17 cellular contexts compared by ENCODE assay signal in the genomic region with DNA sequence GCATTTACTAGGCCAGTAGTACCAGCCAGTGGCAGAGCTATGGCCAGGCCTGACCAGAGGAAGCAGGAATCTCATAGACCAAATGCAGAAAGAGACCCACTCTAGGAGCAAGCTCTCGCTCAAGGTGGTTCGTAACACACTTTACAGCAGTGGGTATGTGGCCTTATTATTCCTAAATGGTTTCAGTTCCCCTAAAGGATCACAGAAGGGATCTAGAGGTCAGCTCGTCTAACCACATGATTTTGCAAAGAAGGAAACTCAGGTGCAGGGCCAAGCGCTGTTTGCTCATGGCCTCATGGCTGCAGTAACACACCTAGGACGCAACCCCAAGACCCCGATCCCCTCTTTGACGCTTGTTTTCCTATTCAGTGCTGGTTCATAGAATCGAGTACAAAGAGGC.
DNase-seq lines count a peak whose midpoint lies in the region; ATAC-seq and TF ChIP-seq lines count a peak whose summit lies in the region.
"Had no signal": no experiment of that assay in that cellular context is flagged by ENCODE, and none has a peak within 500 bp of the region (broad histone marks: within the 10 kb centered on the region; RNA-seq: fewer than 3 reads in every experiment).

No MANE protein-coding gene starts in this region.

- no peak overlapping the region for H4K8ac ChIP-seq in neuronal stem cell (ENCODE audit: low read depth, low read length)

- H3K4me1 ChIP-seq in neuronal stem cell (ENCODE audit: control insufficient read depth in 2 of 2, insufficient read depth in 1 of 2, low read depth in 1 of 2, low read length in 2 of 2), result peaks cover 4 to 10% of the 10 kb centered on the region in 2 donors
- H3K4me1 ChIP-seq: left ventricle myocardium inferior, Peyer's patch had no signal

- no peaks in the 10 kb centered on the region for H3K79me2 ChIP-seq in SU-DHL-6 (ENCODE audit: insufficient read depth, low read length)

- no peak overlapping the region for H2AK5ac ChIP-seq in neuronal stem cell (ENCODE audit: low read depth, low read length)

- H3K4me1 Mint-ChIP-seq in IgD-negative memory B cell, result peaks cover 18 to 30% (median 23%) of the 10 kb centered on the region in 3 donors

- no peak overlapping the region for H2BK120ac ChIP-seq in neuronal stem cell (ENCODE audit: low read depth, low read length)

- H3K36me3 Mint-ChIP-seq in IgD-negative memory B cell, result peaks cover 2% of the 10 kb centered on the region

- H3K9ac ChIP-seq in SU-DHL-6 (ENCODE audit: low read length) (no peak overlapping the region), neuronal stem cell (ENCODE audit: low read depth, low read length, poor library complexity) (no peak overlapping the region)

- H3K27me3 ChIP-seq in SU-DHL-6 (ENCODE audit: low read length) (no peaks in the 10 kb centered on the region), neuronal stem cell (ENCODE audit: control insufficient read depth in 3 of 3, insufficient read depth in 3 of 3, low read depth in 1 of 3, low read length in 3 of 3) (no peaks in the 10 kb centered on the region)
- H3K27me3 ChIP-seq: dorsolateral prefrontal cortex, Peyer's patch had no signal

- H4K91ac ChIP-seq in neuronal stem cell (ENCODE audit: low read depth, low read length, poor library complexity), result no peak overlapping the region

- no peaks in the 10 kb centered on the region for H3K9me2 ChIP-seq in SU-DHL-6 (replicated peaks; ENCODE audit: insufficient read depth, low read length)

- H2AFZ ChIP-seq in SU-DHL-6 (ENCODE audit: low read depth, low read length, severe bottlenecking), result no peak overlapping the region
- H2AFZ ChIP-seq in neuronal stem cell (ENCODE audit: low read length), result peak overlapping the region; percentile 0

- ATAC-seq in GM18511 (IDR thresholded peaks at IDR 0.05; ENCODE audit: unreplicated experiment) (peak; percentile 65), HG03378 (IDR thresholded peaks at IDR 0.05; ENCODE audit: unreplicated experiment) (no peak)
- ATAC-seq: sciatic nerve had no signal

- no peak overlapping the region for H3K18ac ChIP-seq in neuronal stem cell (ENCODE audit: low read length)

- H3K4me3 ChIP-seq in SU-DHL-6 (ENCODE audit: insufficient read depth, low read length, poor library complexity, severe bottlenecking) (no peak overlapping the region), neuronal stem cell (ENCODE audit: low read length in 2 of 2) (no peak overlapping the region)
- H3K4me3 ChIP-seq: dorsolateral prefrontal cortex, left ventricle myocardium inferior, Peyer's patch had no signal

- no peaks in the 10 kb centered on the region for H4K20me1 ChIP-seq in SU-DHL-6 (ENCODE audit: low read depth, low read length)

- no CpG with 5 or more reads among the region's 8 CpGs for WGBS in neuronal stem cell (ENCODE audit: extremely low coverage in 2 of 2, insufficient read length in 2 of 2, insufficient replicate concordance in 1 of 2), 2 donors

- peak overlapping the region; percentile 77 to 93 (median 87) for H3K27ac Mint-ChIP-seq in IgD-negative memory B cell
- H3K27ac Mint-ChIP-seq: T-helper 2 cell treated with Interferon-gamma antibody and Interleukin-4, amounts not matched to agents 5 μg/mL and 100 μg/mL, for 36 hours had no signal

- H3K27ac ChIP-seq in SU-DHL-6 (ENCODE audit: low read depth, low read length), result peak overlapping the region; percentile 37
- no peak overlapping the region for H3K27ac ChIP-seq in neuronal stem cell (replicated peaks; ENCODE audit: low read length)
- H3K27ac ChIP-seq: C4-2B, left ventricle myocardium inferior had no signal

- no peak for TF ChIP-seq CTCF in SU-DHL-6 (IDR thresholded peaks at IDR 0.05; ENCODE audit: insufficient read depth, low read length, poor library complexity, severe bottlenecking)

- H3K36me3 ChIP-seq in SU-DHL-6 (ENCODE audit: low read length) (peaks cover 11% of the 10 kb centered on the region; the same call in 1 of the 2 replicates), neuronal stem cell (replicated peaks in 1 of 2; ENCODE audit: control insufficient read depth in 2 of 2, insufficient read depth in 2 of 2, low read length in 2 of 2) (no peaks in the 10 kb centered on the region)

- H3K9me3 ChIP-seq in SU-DHL-6 (ENCODE audit: insufficient read depth, low read length) (no peaks in the 10 kb centered on the region), neuronal stem cell (replicated peaks in 1 of 2; ENCODE audit: control insufficient read depth in 2 of 2, insufficient read depth in 1 of 2, low read depth in 1 of 2, low read length in 2 of 2) (peaks cover 0 to 1% of the 10 kb centered on the region in 2 donors)
- H3K9me3 ChIP-seq: left ventricle myocardium inferior, Peyer's patch had no signal

- H2BK15ac ChIP-seq in neuronal stem cell (ENCODE audit: low read length), result no peak overlapping the region

- no peaks in the 10 kb centered on the region for H3K79me1 ChIP-seq in neuronal stem cell (ENCODE audit: low read depth, low read length)

- H3K14ac ChIP-seq in neuronal stem cell (ENCODE audit: low read length), result no peak overlapping the region

- no peak overlapping the region for H2BK5ac ChIP-seq in neuronal stem cell (ENCODE audit: low read length)

- no peak overlapping the region for H2BK12ac ChIP-seq in neuronal stem cell (ENCODE audit: low read length)

- no peaks in the 10 kb centered on the region for H3K9me3 Mint-ChIP-seq in IgD-negative memory B cell
- H3K9me3 Mint-ChIP-seq: T-helper 2 cell treated with Interferon-gamma antibody and Interleukin-4, amounts not matched to agents 5 μg/mL and 100 μg/mL, for 36 hours had no signal

- no peak for DNase-seq in neuronal stem cell (ENCODE audit: low spot score)
- DNase-seq in LoVo (ENCODE audit: low spot score), result no peak
- no peak for DNase-seq in NK-92 treated with Interleukin-12 subunit alpha and Interleukin-12 subunit beta, amount 100 ng/mL, for 24 hours (lab: John Stamatoyannopoulos, UW)
- DNase-seq: activated CD4-positive, alpha-beta T cell treated with anti-CD3 and anti-CD28 coated beads, Interleukin-2, amount 50 U/mL, for 1 hour; aorta; dorsolateral prefrontal cortex; H7; left ventricle myocardium inferior; stimulated activated CD4-positive, alpha-beta T cell treated with anti-CD3 and anti-CD28 coated beads, Interleukin-4, amount 100 ng/mL, for 24 hours had no signal

- H3K4ac ChIP-seq in neuronal stem cell (ENCODE audit: low read length), result no peak overlapping the region

- H3K4me3 Mint-ChIP-seq in IgD-negative memory B cell, result peak overlapping the region in 3 of 4 donors; percentile 10 to 61 (median 39)
- H3K4me3 Mint-ChIP-seq: T-helper 2 cell treated with Interferon-gamma antibody and Interleukin-4, amounts not matched to agents 5 μg/mL and 100 μg/mL, for 36 hours had no signal

- no peaks in the 10 kb centered on the region for H3K27me3 Mint-ChIP-seq in IgD-negative memory B cell

- H3K4me2 ChIP-seq in SU-DHL-6 (ENCODE audit: low read depth, low read length, poor library complexity, severe bottlenecking) (no peak overlapping the region), neuronal stem cell (ENCODE audit: insufficient read depth, low read length, poor library complexity, severe bottlenecking) (no peak overlapping the region)

- H3K23ac ChIP-seq in neuronal stem cell (ENCODE audit: low read depth, low read length, poor library complexity), result no peak overlapping the region

- no peaks in the 10 kb centered on the region for H3F3A ChIP-seq in SU-DHL-6 (ENCODE audit: insufficient read depth)
